In the genomic region with DNA sequence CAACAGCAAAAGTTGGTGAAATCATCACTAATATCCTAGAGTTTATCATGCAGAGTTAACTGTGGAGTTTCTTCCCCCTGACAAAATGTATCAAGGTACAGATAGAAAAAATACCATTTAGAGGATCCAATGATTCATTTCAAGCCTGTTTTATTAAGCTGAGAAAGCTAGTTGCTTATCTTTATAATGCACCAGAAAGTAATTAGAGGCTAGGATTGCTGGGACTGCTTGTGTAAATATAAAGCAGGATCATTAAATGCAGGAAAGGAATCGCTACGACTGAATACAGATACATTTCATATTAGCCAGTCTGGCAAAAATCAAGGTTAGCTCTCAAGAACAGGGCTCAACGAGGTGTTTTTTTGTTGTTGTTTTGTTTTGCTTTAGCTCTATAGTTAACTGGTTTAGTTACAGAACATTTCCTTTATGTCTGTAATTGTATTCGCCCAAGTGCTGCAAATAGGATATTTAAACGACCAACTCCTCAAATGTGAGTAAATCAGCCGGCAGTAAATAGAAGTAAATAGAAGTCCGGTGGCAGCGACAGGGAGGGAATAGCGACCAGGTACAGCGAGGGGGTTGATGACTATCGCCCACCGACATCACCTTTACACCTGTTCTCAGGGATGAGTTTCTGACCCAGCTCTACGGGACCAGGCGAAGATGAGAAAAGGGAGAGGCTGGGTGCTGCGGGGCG, we compare ENCODE assay signal across 8 cellular contexts. TPM values are rescaled to one million over a fixed set of nuclear protein-coding genes. Genes with fewer than 3 reads are reported as not detected.
A peak's percentile ranks its signal among the peaks of the same experiment; 100 is the strongest.
DNase-seq lines count a peak whose midpoint lies in the region; ATAC-seq, FAIRE-seq and TF ChIP-seq lines count a peak whose summit lies in the region.

No MANE protein-coding gene starts in this region.

- H3K79me2 ChIP-seq in GM12878 (ENCODE audit: control insufficient read depth, insufficient read depth, low read length): peaks cover 83% of the 10 kb centered on the region

- peaks cover 66% of the 10 kb centered on the region for H3K4me1 Mint-ChIP-seq in CD8-positive, alpha-beta T cell (ENCODE audit: low read depth)
- H3K4me1 Mint-ChIP-seq in type B pancreatic cell (ENCODE audit: unreplicated experiment): peaks cover 47% of the 10 kb centered on the region

- no peaks in the 10 kb centered on the region for H3K27me3 ChIP-seq in CD8-positive, alpha-beta T cell (ENCODE audit: insufficient read depth, low read length)
- H3K27me3 ChIP-seq in GM12878 (replicated peaks in 1 of 2; ENCODE audit: control insufficient read depth in 2 of 2, insufficient read depth in 2 of 2, low read length in 1 of 2): no peaks in the 10 kb centered on the region

- no peaks in the 10 kb centered on the region for H3K36me3 ChIP-seq in CD8-positive, alpha-beta T cell (ENCODE audit: insufficient read depth, low read length)
- peaks cover 0 to 5% of the 10 kb centered on the region in 2 experiments; a peak in 1 of 4 replicates for H3K36me3 ChIP-seq in GM12878 (ENCODE audit: control insufficient read depth in 2 of 2, insufficient read depth in 2 of 2, low read length in 1 of 2)

- H3K9me3 Mint-ChIP-seq in CD8-positive, alpha-beta T cell: no peaks in the 10 kb centered on the region
- H3K9me3 Mint-ChIP-seq in type B pancreatic cell: no peaks in the 10 kb centered on the region

- RAD21 ChIA-PET in GM12878 (lab: Charles Lee; ENCODE audit: unreplicated experiment): interaction anchor here (0.6 to 12.7 kb wide), 9 partner anchors 9 to 369 kb away, joined by 3 to 187 read pairs (median 6); partner anchors contain the start of gene PNRC1

- TF ChIP-seq CTCF in CD8-positive, alpha-beta T cell (IDR thresholded peaks at IDR 0.05): no peak
- no peak for TF ChIP-seq CTCF in GM12878 (IDR thresholded peaks at IDR 0.05 in 2 of 3, conservative IDR thresholded peaks at IDR 0.05 in 1 of 3; ENCODE audit: control insufficient read depth in 2 of 3, extremely low read depth in 1 of 3, insufficient read depth in 1 of 3, low read depth in 3 of 3, low read length in 3 of 3)
- no peak for TF ChIP-seq CTCF in lower leg skin (IDR thresholded peaks at IDR 0.05)
- no peak for TF ChIP-seq CTCF in type B pancreatic cell (conservative IDR thresholded peaks at IDR 0.05)

- SMC1A ChIA-PET in GM12878 (lab: Charles Lee; ENCODE audit: uncharacterized antibody, unreplicated experiment): interaction anchor here (1.0 to 12.6 kb wide), 7 partner anchors 10 to 272 kb away, joined by 3 to 252 read pairs (median 18); partner anchors contain the start of gene PNRC1

- in situ Hi-C loops in GM12878 (cut with MboI): no loop called here

- H3K27ac ChIP-seq in CD8-positive, alpha-beta T cell (ENCODE audit: low read depth, low read length): peak overlapping the region; percentile 74
- peak overlapping the region; percentile 97 for H3K27ac ChIP-seq in GM12878 (ENCODE audit: control insufficient read depth, insufficient read depth)

- no peaks in the 10 kb centered on the region for H3K27me3 Mint-ChIP-seq in CD8-positive, alpha-beta T cell (ENCODE audit: low read depth)
- H3K27me3 Mint-ChIP-seq in type B pancreatic cell: no peaks in the 10 kb centered on the region

- TF ChIP-seq RAD21 in GM12878 (IDR thresholded peaks at IDR 0.05; ENCODE audit: insufficient read depth, low read depth, low read length): no peak

- ATAC-seq in CD8-positive, alpha-beta T cell: no peak
- ATAC-seq in GM12878 (no peak), GM19452 (IDR thresholded peaks at IDR 0.05; ENCODE audit: unreplicated experiment) (no peak), HG02588 (IDR thresholded peaks at IDR 0.05; ENCODE audit: unreplicated experiment) (no peak)

- no peaks in the 10 kb centered on the region; the same call in none of the 2 replicates for H4K20me1 ChIP-seq in GM12878 (ENCODE audit: control insufficient read depth, insufficient read depth)

- DNase-seq in CD8-positive, alpha-beta T cell: no peak
- no peak for DNase-seq in Jurkat, Clone E6-1 (ENCODE audit: low read depth, low spot score)
- DNase-seq in GM12878 (ENCODE audit: low read depth, low spot score) (no peak), lower leg skin (ENCODE audit: low spot score in 2 of 2) (no peak), type B pancreatic cell (ENCODE audit: extremely low spot score, unreplicated experiment) (no peak), activated gamma-delta T cell (lab: John Stamatoyannopoulos, UW) (no peak)

- intact Hi-C loops in CD8-positive, alpha-beta T cell (cut with DNase I, micrococcal nuclease): loop anchor here (2.0 to 10.0 kb wide), 11 partner anchors 17 to 1647 kb away; partner anchors contain the start of genes MAP3K7 (in 2 of the 2), PNRC1 (in 2 of the 2), AKIRIN2 (in 1 of the 2) and CASP8AP2 (in 1 of the 2)
- intact Hi-C loops in GM12878 (cut with micrococcal nuclease; ENCODE audit: unreplicated experiment): loop anchor here (2.0 to 10.0 kb wide), 5 partner anchors 53 to 463 kb away; partner anchors contain the start of genes MDN1 and PM20D2
- intact Hi-C loops in lower leg skin (cut with DNase I; ENCODE audit: low total_unique reads): no loop called here

- no peaks in the 10 kb centered on the region for H3K9me3 ChIP-seq in CD8-positive, alpha-beta T cell (ENCODE audit: low read length)
- H3K9me3 ChIP-seq in GM12878 (replicated peaks; ENCODE audit: control insufficient read depth, insufficient read depth, low read length): no peaks in the 10 kb centered on the region; the same call in 2 of the 3 replicates

- TF ChIP-seq POLR2A in GM12878 (IDR thresholded peaks at IDR 0.05; ENCODE audit: low read depth, low read length) (no peak), lower leg skin (IDR thresholded peaks at IDR 0.05) (no peak)

- peak overlapping the region; percentile 58 for H3K4me3 ChIP-seq in CD8-positive, alpha-beta T cell (ENCODE audit: low read depth, low read length)
- H3K4me3 ChIP-seq in Jurkat, Clone E6-1 (ENCODE audit: low read length): peak overlapping the region; percentile 79
- peak overlapping the region; percentile 98 for H3K4me3 ChIP-seq in GM12878
- H3K4me3 ChIP-seq in lower leg skin (ENCODE audit: low read depth, poor library complexity, severe bottlenecking): peak overlapping the region; percentile 89

- peak overlapping the region; percentile 97 for H3K4me3 Mint-ChIP-seq in CD8-positive, alpha-beta T cell
- peak overlapping the region; percentile 97 for H3K4me3 Mint-ChIP-seq in type B pancreatic cell

- no peak for FAIRE-seq in GM12878 (lab: Jason Lieb, UNC)

- POLR2A ChIA-PET in CD8-positive, alpha-beta T cell (lab: Charles Lee): interaction anchor here (0.5 to 4.6 kb wide), 8 partner anchors 10 to 1754 kb away, joined by 3 to 45 read pairs (median 5); partner anchors contain the start of genes PNRC1 and RNGTT
- POLR2A ChIA-PET in GM12878 (lab: Charles Lee): interaction anchor here (0.5 to 5.9 kb wide), 12 partner anchors 8 to 1763 kb away, joined by 3 to 51 read pairs (median 6); partner anchors contain the start of genes LYRM2 and PNRC1

- TSS peak; percentile 63 for BruUV-seq in GM12878 (replicated peaks; lab: Mats Ljungman, UMichigan)

- peak overlapping the region; percentile 99 for H3K9ac ChIP-seq in GM12878 (ENCODE audit: control insufficient read depth, insufficient read depth, low read length)

- CTCF ChIA-PET in CD8-positive, alpha-beta T cell (lab: Charles Lee): interaction anchor here (1.2 to 9.5 kb wide), 5 partner anchors 7 to 24 kb away, joined by 3 to 68 read pairs (median 8); no protein-coding TSS in a partner anchor
- CTCF ChIA-PET in GM12878 (lab: Yijun Ruan, JAX): interaction anchor here (1.1 to 17.0 kb wide), 5 partner anchors 13 to 70 kb away, joined by 3 to 260 read pairs (median 7); no protein-coding TSS in a partner anchor

- peak overlapping the region; percentile 97 for H3K27ac Mint-ChIP-seq in CD8-positive, alpha-beta T cell
- peak overlapping the region; percentile 98 for H3K27ac Mint-ChIP-seq in type B pancreatic cell

- 0 out of 2 replicates have a peak overlapping the region, but pooled peaks have one; percentile 45 for H2AFZ ChIP-seq in GM12878 (ENCODE audit: control insufficient read depth, low read depth, low read length)

- H3K4me2 ChIP-seq in GM12878 (ENCODE audit: control insufficient read depth, insufficient read depth): peak overlapping the region; percentile 95

- TF ChIP-seq EP300 in GM12878 (IDR thresholded peaks at IDR 0.05; ENCODE audit: borderline replicate concordance in 1 of 2, control insufficient read depth in 1 of 2, low read depth in 2 of 2, low read length in 2 of 2): no peak

- peaks cover 38% of the 10 kb centered on the region for H3K4me1 ChIP-seq in CD8-positive, alpha-beta T cell (ENCODE audit: insufficient read depth, low read length)
- peaks cover 46% of the 10 kb centered on the region for H3K4me1 ChIP-seq in GM12878 (ENCODE audit: control insufficient read depth, insufficient read depth, low read length)

- peaks cover 5% of the 10 kb centered on the region for H3K36me3 Mint-ChIP-seq in CD8-positive, alpha-beta T cell
- H3K36me3 Mint-ChIP-seq in type B pancreatic cell: peaks cover 7% of the 10 kb centered on the region

- WGBS in GM12878 (ENCODE audit: insufficient coverage, insufficient replicate concordance, low lambda C conversion rate, missing lambda C conversion rate): 1% methylated on average over 16 of the region's 16 CpGs
- WGBS in lower leg skin, 2 donors: 0 to 1% methylated on average over 16 of the region's 16 CpGs

RNA-seq across cellular contexts. Expression of gene UBE2J1, which starts 0.7 kb away (rescaled TPM):
- 10 to 100 TPM; 34.1 to 37.5 TPM for total RNA-seq in CD8-positive, alpha-beta T cell
- polyA plus RNA-seq in Jurkat, Clone E6-1 (2012; ENCODE audit: insufficient read depth, insufficient read length): 31.6 TPM
- total RNA-seq in GM12878 (2013; cell fraction: nucleolus; rRNA removed): 36.7 and 38.5 TPM in 2 replicates
- 90.6 and 96.0 TPM in 2 replicates for total RNA-seq in GM12878 (2014; rRNA removed)
- 110 and 114 TPM in 2 replicates for total RNA-seq in GM12878 (2014; rRNA removed; fragmentation: Illumina TruSeq; extraction: Trizol)
- 84.3 and 85.9 TPM in 2 replicates for total RNA-seq in GM12878 (2021)
- 65.5 TPM for polyA plus RNA-seq in GM12878 (2011; ENCODE audit: low read depth)
- 89.5 and 129 TPM in 2 replicates for polyA plus RNA-seq in GM12878 (2011; rRNA removed)
- 43.6 and 46.9 TPM in 2 replicates for polyA plus RNA-seq in GM12878 (2011; cell fraction: cytosol; rRNA removed)
- polyA plus RNA-seq in GM12878 (2011; cell fraction: nucleus; rRNA removed): 22.2 and 24.3 TPM in 2 replicates
- polyA plus RNA-seq in GM12878 (2012): 84.3 and 96.2 TPM in 2 replicates
- polyA plus RNA-seq in GM12878 (2014; fragmentation: Illumina TruSeq; extraction: Trizol): 120 and 151 TPM in 2 replicates
- polyA plus RNA-seq in GM12878 (2014; fragmentation: Nextera tagmentation; extraction: Ambion mirVana): 10 to 100 TPM; 48.7 to 69.1 TPM
- polyA plus RNA-seq in GM12878 (2014; rRNA removed): 68.5 and 76.8 TPM in 2 replicates
- 100 to 1,000 TPM; 129 to 131 TPM for polyA plus RNA-seq in GM12878 (2016; fragmentation: Nextera tagmentation; extraction: Ambion mirVana)
- 59.3 and 75.9 TPM in 2 replicates for polyA minus RNA-seq in GM12878 (2011; rRNA and poly(A)+ RNA removed)
- polyA minus RNA-seq in GM12878 (2011; cell fraction: cytosol; rRNA and poly(A)+ RNA removed): 25.3 and 30.1 TPM in 2 replicates
- polyA minus RNA-seq in GM12878 (2011; cell fraction: nucleus; rRNA and poly(A)+ RNA removed): 11.0 and 17.1 TPM in 2 replicates
- 10 to 100 TPM; 15.9 to 26.7 (median 22.6) TPM for total RNA-seq in lower leg skin
- 30.6 and 32.0 TPM in 2 replicates for total RNA-seq in type B pancreatic cell (ENCODE audit: low replicate concordance)

RNA-seq across cellular contexts. Expression of gene GABRR2, which starts 36.7 kb away (rescaled TPM):
- under 1 TPM; 0.43 to 0.64 TPM for total RNA-seq in CD8-positive, alpha-beta T cell
- not detected for polyA plus RNA-seq in Jurkat, Clone E6-1 (2012; ENCODE audit: insufficient read depth, insufficient read length)
- total RNA-seq in GM12878 (2013; cell fraction: nucleolus; rRNA removed): 2.9 and 4.1 TPM in 2 replicates
- 0.23 and 0.33 TPM in 2 replicates for total RNA-seq in GM12878 (2014; rRNA removed)
- total RNA-seq in GM12878 (2014; rRNA removed; fragmentation: Illumina TruSeq; extraction: Trizol): 0.31 and 0.32 TPM in 2 replicates
- 0.35 and 0.54 TPM in 2 replicates for total RNA-seq in GM12878 (2021)
- 0.35 TPM for polyA plus RNA-seq in GM12878 (2011; ENCODE audit: low read depth)
- polyA plus RNA-seq in GM12878 (2011; rRNA removed): 0.27 and 0.34 TPM in 2 replicates
- polyA plus RNA-seq in GM12878 (2011; cell fraction: cytosol; rRNA removed): 0.36 and 0.37 TPM in 2 replicates
- 4.2 and 4.3 TPM in 2 replicates for polyA plus RNA-seq in GM12878 (2011; cell fraction: nucleus; rRNA removed)
- polyA plus RNA-seq in GM12878 (2012): 0.38 and 0.58 TPM in 2 replicates
- polyA plus RNA-seq in GM12878 (2014; fragmentation: Illumina TruSeq; extraction: Trizol): 0.59 and 0.72 TPM in 2 replicates
- polyA plus RNA-seq in GM12878 (2014; fragmentation: Nextera tagmentation; extraction: Ambion mirVana): not detected
- polyA plus RNA-seq in GM12878 (2014; rRNA removed): 0.33 and 0.62 TPM in 2 replicates
- polyA plus RNA-seq in GM12878 (2016; fragmentation: Nextera tagmentation; extraction: Ambion mirVana): under 1 TPM; 0.16 to 0.19 TPM
- 0.22 and 0.26 TPM in 2 replicates for polyA minus RNA-seq in GM12878 (2011; rRNA and poly(A)+ RNA removed)
- polyA minus RNA-seq in GM12878 (2011; cell fraction: cytosol; rRNA and poly(A)+ RNA removed): not detected in 2 replicates
- 0.48 and 0.77 TPM in 2 replicates for polyA minus RNA-seq in GM12878 (2011; cell fraction: nucleus; rRNA and poly(A)+ RNA removed)
- total RNA-seq in lower leg skin: under 1 TPM in 2 of 4 donors, not detected in 2; 0.27 to 0.62 TPM
- 0.92 TPM in 1 of 2 replicates, not detected in the other for total RNA-seq in type B pancreatic cell (ENCODE audit: low replicate concordance)
